In genomic region chr5:170632266-170632984, GRCh38 we compare ENCODE assay signal across 8 cellular contexts.
DNase-seq lines count a peak whose midpoint lies in the region; ATAC-seq and TF ChIP-seq lines count a peak whose summit lies in the region.

No MANE protein-coding gene starts in this region.

- no peak for TF ChIP-seq CTCF in gastrocnemius medialis (IDR thresholded peaks at IDR 0.05 in 4 of 5, conservative IDR thresholded peaks at IDR 0.05 in 1 of 5)

- WGBS in iPS DF 6.9 (ENCODE audit: insufficient coverage, insufficient read length) = no CpG with 5 or more reads among the region's 19 CpGs

- H3K27ac ChIP-seq in iPS DF 6.9 (ENCODE audit: low read length) (no peak overlapping the region), skeletal muscle tissue (ENCODE audit: low read depth, low read length) (peak overlapping the region; percentile 48), gastrocnemius medialis (peak overlapping the region in 1 of 4 donors; percentile 47)

- TF ChIP-seq POLR2A in gastrocnemius medialis (IDR thresholded peaks at IDR 0.05) = no peak

- no peaks in the 10 kb centered on the region for H3K36me3 ChIP-seq in H7 (replicated peaks; ENCODE audit: control insufficient read depth, insufficient read depth, low read length)
- no peaks in the 10 kb centered on the region for H3K36me3 ChIP-seq in iPS DF 6.9 (ENCODE audit: control insufficient read depth, insufficient read depth, low read length)
- no peaks in the 10 kb centered on the region for H3K36me3 ChIP-seq in skeletal muscle tissue (ENCODE audit: control insufficient read depth in 3 of 3, insufficient read depth in 3 of 3, low read length in 3 of 3)
- H3K36me3 ChIP-seq in gastrocnemius medialis = no peaks in the 10 kb centered on the region

- H3K4me1 ChIP-seq in iPS DF 6.9 (ENCODE audit: control insufficient read depth, insufficient read depth, low read length) (peaks cover 6% of the 10 kb centered on the region), skeletal muscle tissue (ENCODE audit: control insufficient read depth in 3 of 3, insufficient read depth in 3 of 3, low read length in 3 of 3) (peaks cover 9 to 21% (median 20%) of the 10 kb centered on the region in 3 donors), gastrocnemius medialis (peaks cover 4 to 8% of the 10 kb centered on the region in 2 donors)

- peak overlapping the region in 1 of 3 donors; percentile 33 for H3K9ac ChIP-seq in skeletal muscle tissue (ENCODE audit: low read depth in 1 of 3, low read length in 3 of 3)

- H3K9me3 ChIP-seq in iPS DF 6.9 (ENCODE audit: control insufficient read depth, insufficient read depth, low read length) (no peaks in the 10 kb centered on the region), skeletal muscle tissue (ENCODE audit: control insufficient read depth in 3 of 3, low read length in 3 of 3) (no peaks in the 10 kb centered on the region), gastrocnemius medialis (no peaks in the 10 kb centered on the region)

- DNase-seq in H7 (peak; percentile 80), iPS DF 6.9 (ENCODE audit: low read depth, low spot score) (no peak), gastrocnemius medialis (no peak), pons (ENCODE audit: low spot score) (no peak)
- DNase-seq in activated CD4-positive, alpha-beta T cell treated with anti-CD3 and anti-CD28 coated beads, Interleukin-2, amount 50 U/mL, for 4 hours = no peak

- H3K4me3 ChIP-seq in H7 (ENCODE audit: insufficient read depth, low read depth, low read length) (peak overlapping the region; percentile 18; the same call in 1 of the 2 replicates), iPS DF 6.9 (ENCODE audit: low read length) (peak overlapping the region; percentile 7; the same call in 1 of the 2 replicates), skeletal muscle tissue (ENCODE audit: low read length in 3 of 3) (no peak overlapping the region), gastrocnemius medialis (peak overlapping the region in 1 of 4 donors; percentile 20)

- ATAC-seq in SK-N-SH treated with all-trans-retinoic acid at 6 μM for 48 hours (peak; percentile 12), HG03439 (IDR thresholded peaks at IDR 0.05; ENCODE audit: unreplicated experiment) (no peak), gastrocnemius medialis (no peak)

- intact Hi-C loops in gastrocnemius medialis (cut with DNase I; ENCODE audit: low total_unique reads) = loop anchor here (2.0 to 10.0 kb wide), 2 partner anchors 198 to 408 kb away; no protein-coding TSS in a partner anchor

- in situ Hi-C loops in gastrocnemius medialis (cut with MboI; ENCODE audit: low sequenced_read_pairs in 4 of 4) = no loop called here

- no peaks in the 10 kb centered on the region for H3K27me3 ChIP-seq in H7 (ENCODE audit: control insufficient read depth, insufficient read depth, low read length)
- no peaks in the 10 kb centered on the region for H3K27me3 ChIP-seq in iPS DF 6.9 (ENCODE audit: control insufficient read depth, insufficient read depth, low read length)
- H3K27me3 ChIP-seq in skeletal muscle tissue (ENCODE audit: control insufficient read depth in 3 of 3, insufficient read depth in 3 of 3, low read length in 3 of 3) = peaks cover 17 to 27% (median 24%) of the 10 kb centered on the region in 3 donors
- no peaks in the 10 kb centered on the region for H3K27me3 ChIP-seq in gastrocnemius medialis

TF ChIP-seq in SK-N-SH treated with all-trans-retinoic acid at 6 μM for 48 hours, 23 proteins besides CTCF, POLR2A, EP300 and RAD21:
- TF ChIP-seq BACH2 (CRISPR knock-in tag; IDR thresholded peaks at IDR 0.05; ENCODE audit: borderline replicate concordance) (no peak), ZNF565 (CRISPR knock-in tag; conservative IDR thresholded peaks at IDR 0.05; ENCODE audit: low read depth) (no peak), CSDC2 (CRISPR knock-in tag; IDR thresholded peaks at IDR 0.05) (no peak), ISL1 (CRISPR knock-in tag; IDR thresholded peaks at IDR 0.05) (no peak), SNAI2 (CRISPR knock-in tag; IDR thresholded peaks at IDR 0.05) (no peak), ARNTL (CRISPR knock-in tag; IDR thresholded peaks at IDR 0.05; ENCODE audit: borderline replicate concordance, low read depth) (no peak), PATZ1 (CRISPR knock-in tag; IDR thresholded peaks at IDR 0.05; ENCODE audit: borderline replicate concordance) (no peak), ZFP3 (CRISPR knock-in tag; IDR thresholded peaks at IDR 0.05) (no peak), ZNF8 (CRISPR knock-in tag; IDR thresholded peaks at IDR 0.05) (no peak), ZFP30 (CRISPR knock-in tag; IDR thresholded peaks at IDR 0.05) (no peak), PPARA (CRISPR knock-in tag; IDR thresholded peaks at IDR 0.05; ENCODE audit: borderline replicate concordance) (no peak), OSR1 (CRISPR knock-in tag; IDR thresholded peaks at IDR 0.05) (no peak)
TF ChIP-seq in SK-N-SH treated with all-trans-retinoic acid at 6 μM for 48 hours: peak in this region for 0.

Comparison
In these comparisons a context has a peak if more than half of its experiments do, and no peak if none do; other contexts are left out.
1. H3K4me3 ChIP-seq: peak in H7 (single experiment) and iPS DF 6.9 (single experiment); none in skeletal muscle tissue (0 of 3).